28 cellular contexts compared by ENCODE assay signal in genomic region chr6:159665868-159666635, GRCh38. TPM values are rescaled to one million over a fixed set of nuclear protein-coding genes. Genes with fewer than 3 reads are reported as not detected.
DNase-seq lines count a peak whose midpoint lies in the region; ATAC-seq, FAIRE-seq and TF ChIP-seq lines count a peak whose summit lies in the region.
"Had no signal": no experiment of that assay in that cellular context is flagged by ENCODE, and none has a peak within 500 bp of the region (broad histone marks: within the 10 kb centered on the region; RNA-seq: fewer than 3 reads in every experiment).

No MANE protein-coding gene starts in this region.

- CTCF ChIA-PET in AG04450 (lab: Charles Lee) = interaction anchor here (0.5 to 2.7 kb wide), 2 partner anchors 11 to 94 kb away, joined by 5 to 21 read pairs; no protein-coding TSS in a partner anchor

- FAIRE-seq in astrocyte (lab: Jason Lieb, UNC) = no peak
- FAIRE-seq: GM12892, H54, K562 had no signal

- H3K18ac ChIP-seq in mesenchymal stem cell (ENCODE audit: low read depth in 1 of 2, low read length in 2 of 2) = no peak overlapping the region

- no peak overlapping the region for H3K14ac ChIP-seq in mesenchymal stem cell (ENCODE audit: low read length in 2 of 2)

- no peak overlapping the region for H4K8ac ChIP-seq in mesenchymal stem cell (ENCODE audit: low read length)

- H2BK5ac ChIP-seq in mesenchymal stem cell (ENCODE audit: low read depth, low read length, poor library complexity, severe bottlenecking) = no peak overlapping the region

- no peak overlapping the region for H3K23ac ChIP-seq in mesenchymal stem cell (ENCODE audit: low read length in 2 of 2)

- H3K27ac ChIP-seq in AG04450 (ENCODE audit: low read depth, low read length) (peak overlapping the region; percentile 31), SJSA1 (0 out of 2 replicates have a peak overlapping the region, but pooled peaks have one; percentile 27), astrocyte (ENCODE audit: low read depth, low read length) (peak overlapping the region; percentile 66), mesenchymal stem cell (ENCODE audit: low read length, poor library complexity, severe bottlenecking) (no peak overlapping the region)
- H3K27ac ChIP-seq: HL-60 had no signal

- TF ChIP-seq CTCF in AG04450 (IDR thresholded peaks at IDR 0.05; ENCODE audit: low read depth, low read length) (no peak), astrocyte (IDR thresholded peaks at IDR 0.05; ENCODE audit: insufficient read depth, low read depth, low read length) (no peak)

- H3K9ac ChIP-seq in astrocyte (ENCODE audit: low read length) = no peak overlapping the region
- no peak overlapping the region for H3K9ac ChIP-seq in mesenchymal stem cell (ENCODE audit: low read length)

- H3K4me1 ChIP-seq in SJSA1 (replicated peaks) = no peaks in the 10 kb centered on the region; the same call in 1 of the 2 replicates
- peaks cover 2% of the 10 kb centered on the region for H3K4me1 ChIP-seq in astrocyte (ENCODE audit: insufficient read depth, low read length)
- H3K4me1 ChIP-seq in mesenchymal stem cell (ENCODE audit: control insufficient read depth, insufficient read depth, low read depth, low read length) = no peaks in the 10 kb centered on the region

- H2BK15ac ChIP-seq in mesenchymal stem cell (ENCODE audit: low read depth, poor library complexity, severe bottlenecking) = no peak overlapping the region

- no peak overlapping the region for H2BK12ac ChIP-seq in mesenchymal stem cell (ENCODE audit: low read length in 2 of 2)

- no peak overlapping the region for H2BK120ac ChIP-seq in mesenchymal stem cell (ENCODE audit: low read depth, low read length)

- peaks cover 4% of the 10 kb centered on the region for H3K9me3 ChIP-seq in AG04450 (ENCODE audit: control insufficient read depth, insufficient read depth, low read length)
- H3K9me3 ChIP-seq in SJSA1 (replicated peaks) = 0 out of 2 replicates have a peak, but pooled peaks cover 8% of the 10 kb centered on the region
- H3K9me3 ChIP-seq in astrocyte (ENCODE audit: insufficient read depth, low read depth, low read length) = peaks cover 3% of the 10 kb centered on the region
- no peaks in the 10 kb centered on the region for H3K9me3 ChIP-seq in mesenchymal stem cell (ENCODE audit: control insufficient read depth, low read length)

- no peaks in the 10 kb centered on the region for H3K36me3 ChIP-seq in SJSA1
- no peaks in the 10 kb centered on the region for H3K36me3 ChIP-seq in astrocyte (ENCODE audit: insufficient read depth, low read length)
- peaks cover 9 to 62% of the 10 kb centered on the region in 2 experiments for H3K36me3 ChIP-seq in mesenchymal stem cell (ENCODE audit: control insufficient read depth in 1 of 2, insufficient read depth in 2 of 2, low read depth in 1 of 2, low read length in 2 of 2)

- no peaks in the 10 kb centered on the region for H3K27me3 Mint-ChIP-seq in astrocyte (ENCODE audit: low read depth, unreplicated experiment)
- H3K27me3 Mint-ChIP-seq: CD4-positive, alpha-beta memory T cell; T-cell had no signal

- H4K20me1 ChIP-seq in astrocyte (ENCODE audit: insufficient read depth, low read length) = no peaks in the 10 kb centered on the region

- peaks cover 11% of the 10 kb centered on the region for H3K36me3 Mint-ChIP-seq in astrocyte (ENCODE audit: low read depth, unreplicated experiment)

- H3K4me3 Mint-ChIP-seq in astrocyte (ENCODE audit: unreplicated experiment) = no peak overlapping the region
- H3K4me3 Mint-ChIP-seq: CD4-positive, alpha-beta memory T cell; T-cell had no signal

- H3K4me2 ChIP-seq in astrocyte (ENCODE audit: low read length) (peak overlapping the region; percentile 44), mesenchymal stem cell (ENCODE audit: low read length, poor library complexity, severe bottlenecking) (no peak overlapping the region)

- no peak for ATAC-seq in GM19397 (IDR thresholded peaks at IDR 0.05; ENCODE audit: unreplicated experiment)
- ATAC-seq: K562, T-cell had no signal

- no peaks in the 10 kb centered on the region for H3K27me3 ChIP-seq in AG04450 (ENCODE audit: control insufficient read depth, insufficient read depth, low read length)
- no peaks in the 10 kb centered on the region for H3K27me3 ChIP-seq in SJSA1 (replicated peaks)
- H3K27me3 ChIP-seq in astrocyte (ENCODE audit: insufficient read depth, low read length) = no peaks in the 10 kb centered on the region
- H3K27me3 ChIP-seq in mesenchymal stem cell (ENCODE audit: control insufficient read depth in 1 of 2, insufficient read depth in 1 of 2, low read length in 2 of 2) = no peaks in the 10 kb centered on the region

- no peak overlapping the region for H4K91ac ChIP-seq in mesenchymal stem cell (ENCODE audit: low read length)

- DNase-seq in AG04450 (ENCODE audit: low read depth, low spot score) (no peak), H4 (ENCODE audit: low spot score) (peak; percentile 16), SJSA1 (ENCODE audit: low read depth in 1 of 2, low spot score in 2 of 2) (peak; percentile 12 to 47), astrocyte (ENCODE audit: low read depth) (peak; percentile 44), NCI-H524 (lab: John Stamatoyannopoulos, UW) (no peak), mesenchymal stem cell (no peak)
- no peak for DNase-seq in activated CD4-positive, alpha-beta T cell treated with anti-CD3 and anti-CD28 coated beads, Interleukin-2, amount 50 U/mL, for 1 hour
- DNase-seq: 8988T; C1 segment of cervical spinal cord; CD4-positive, alpha-beta memory T cell; COR-L47; DMS53; EL; Kasumi-1; MV-4-11; NCI-H1105 treated with DMSO at 0.1 percent for 48 hours; NCI-H1694; NCI-H2029 treated with DMSO at 0.1 percent for 48 hours; NCI-H446 treated with DMSO at 0.1 percent for 48 hours; NCI-H69; Right ventricle myocardium superior; RPMI8226; T-cell had no signal

- no peak overlapping the region for H3K4me3 ChIP-seq in AG04450 (ENCODE audit: low read depth, low read length)
- no peak overlapping the region for H3K4me3 ChIP-seq in SJSA1
- no peak overlapping the region for H3K4me3 ChIP-seq in astrocyte (ENCODE audit: insufficient read depth, low read depth, low read length)
- no peak overlapping the region for H3K4me3 ChIP-seq in mesenchymal stem cell (ENCODE audit: insufficient read depth in 1 of 2, low read depth in 1 of 2, low read length in 2 of 2)
- H3K4me3 ChIP-seq: K562 had no signal

- no peak overlapping the region for H3K27ac Mint-ChIP-seq in astrocyte (ENCODE audit: unreplicated experiment)
- H3K27ac Mint-ChIP-seq: CD4-positive, alpha-beta memory T cell; T-cell had no signal

- H3K4me1 Mint-ChIP-seq in astrocyte (ENCODE audit: low read depth, unreplicated experiment) = peaks cover 7% of the 10 kb centered on the region
- H3K4me1 Mint-ChIP-seq: T-cell had no signal

- no peaks in the 10 kb centered on the region for H3K79me1 ChIP-seq in mesenchymal stem cell (replicated peaks; ENCODE audit: low read length, poor library complexity, severe bottlenecking)

- no peaks in the 10 kb centered on the region for H3K79me2 ChIP-seq in astrocyte (ENCODE audit: insufficient read depth, low read length)

- POLR2A ChIA-PET in AG04450 (lab: Yijun Ruan, JAX) = interaction anchor here (1.0 kb wide), 1 partner anchor 12 kb away, joined by 3 read pairs; no protein-coding TSS in a partner anchor

- H3K9me3 Mint-ChIP-seq in astrocyte (ENCODE audit: unreplicated experiment) = peaks cover 3% of the 10 kb centered on the region

- no peak overlapping the region for H2AK5ac ChIP-seq in mesenchymal stem cell (ENCODE audit: low read length, severe bottlenecking)

- WGBS in mesenchymal stem cell = 95% methylated on average over 6 of the region's 7 CpGs

- no peak overlapping the region for H3K4ac ChIP-seq in mesenchymal stem cell (ENCODE audit: low read depth in 1 of 2, low read length in 2 of 2)

- H2AFZ ChIP-seq in astrocyte (ENCODE audit: low read depth, low read length) = no peak overlapping the region
- H2AFZ ChIP-seq in mesenchymal stem cell (ENCODE audit: low read depth, low read length) = no peak overlapping the region

RNA-seq across cellular contexts. Expression of gene SOD2, which starts 27.0 kb away (rescaled TPM):
- 126 and 194 TPM in 2 replicates for polyA plus RNA-seq in AG04450 (2011; rRNA removed)
- polyA minus RNA-seq in AG04450 (2011; rRNA and poly(A)+ RNA removed) = 205 and 289 TPM in 2 replicates
- 48.3 and 60.2 TPM in 2 replicates for total RNA-seq in H4 (2014; rRNA removed; shearing (Covaris generic))
- 81.6 and 102 TPM in 2 replicates for total RNA-seq in SJSA1 (2014; rRNA removed; shearing (Covaris generic))
- 55.9 and 64.0 TPM in 2 replicates for total RNA-seq in astrocyte
- 86.6 TPM for polyA plus RNA-seq in mesenchymal stem cell (2013, experiment 1 of 2)
- polyA plus RNA-seq in mesenchymal stem cell (2013, experiment 2 of 2) = 89.2 TPM

Comparison
In these comparisons a context has a peak if more than half of its experiments do, and no peak if none do; other contexts are left out.
1. DNase-seq: peak in H4 (single experiment), SJSA1 (2 of 2) and astrocyte (single experiment); none in AG04450 (single experiment), NCI-H524 (0 of 2), activated CD4-positive, alpha-beta T cell treated with anti-CD3 and anti-CD28 coated beads, Interleukin-2, amount 50 U/mL, for 1 hour (single experiment) and mesenchymal stem cell (single experiment).